In genomic region chrY:22727753-22728152, GRCh38 we compare ENCODE assay signal across 33 cellular contexts.
"Had no signal": no experiment of that assay in that cellular context is flagged by ENCODE, and none has a peak within 500 bp of the region (broad histone marks: within the 10 kb centered on the region; RNA-seq: fewer than 3 reads in every experiment).

No MANE protein-coding gene starts in this region.

- H3K27me3 ChIP-seq: MG63 had no signal

- H3K4me3 ChIP-seq: MG63 had no signal

- H3K36me3 ChIP-seq: MG63 had no signal

- H3K27ac ChIP-seq: KMS-11 had no signal

- H3K4me2 ChIP-seq: KMS-11 had no signal

- DNase-seq: Karpas-422, Kasumi-1, KG1, MG63, MM.1S, MV-4-11, NCI-H1048, NCI-H1092, NCI-H1092 treated with DMSO at 0.1 percent for 48 hours, NCI-H1105, NCI-H1105 treated with DMSO at 0.1 percent for 48 hours, NCI-H1417, NCI-H1417 treated with DMSO at 0.1 percent for 48 hours, NCI-H1436, NCI-H1436 treated with DMSO at 0.1 percent for 48 hours, NCI-H146, NCI-H1694, NCI-H1694 treated with DMSO at 0.1 percent for 48 hours, NCI-H187, NCI-H187 treated with DMSO at 0.1 percent for 48 hours, NCI-H1930, NCI-H2029, NCI-H2029 treated with DMSO at 0.1 percent for 48 hours, NCI-H2081, NCI-H2081 treated with DMSO at 0.1 percent for 48 hours, NCI-H2107, NCI-H2171, NCI-H2171 treated with DMSO at 0.1 percent for 48 hours, NCI-H2227 treated with DMSO at 0.1 percent for 48 hours, NCI-H345, NCI-H446, NCI-H446 treated with DMSO at 0.1 percent for 48 hours had no signal

- H3K9me3 ChIP-seq: MG63 had no signal

- H3K9ac ChIP-seq: KMS-11 had no signal
